Comparison of ENCODE assay signal across 9 cellular contexts in the genomic region with DNA sequence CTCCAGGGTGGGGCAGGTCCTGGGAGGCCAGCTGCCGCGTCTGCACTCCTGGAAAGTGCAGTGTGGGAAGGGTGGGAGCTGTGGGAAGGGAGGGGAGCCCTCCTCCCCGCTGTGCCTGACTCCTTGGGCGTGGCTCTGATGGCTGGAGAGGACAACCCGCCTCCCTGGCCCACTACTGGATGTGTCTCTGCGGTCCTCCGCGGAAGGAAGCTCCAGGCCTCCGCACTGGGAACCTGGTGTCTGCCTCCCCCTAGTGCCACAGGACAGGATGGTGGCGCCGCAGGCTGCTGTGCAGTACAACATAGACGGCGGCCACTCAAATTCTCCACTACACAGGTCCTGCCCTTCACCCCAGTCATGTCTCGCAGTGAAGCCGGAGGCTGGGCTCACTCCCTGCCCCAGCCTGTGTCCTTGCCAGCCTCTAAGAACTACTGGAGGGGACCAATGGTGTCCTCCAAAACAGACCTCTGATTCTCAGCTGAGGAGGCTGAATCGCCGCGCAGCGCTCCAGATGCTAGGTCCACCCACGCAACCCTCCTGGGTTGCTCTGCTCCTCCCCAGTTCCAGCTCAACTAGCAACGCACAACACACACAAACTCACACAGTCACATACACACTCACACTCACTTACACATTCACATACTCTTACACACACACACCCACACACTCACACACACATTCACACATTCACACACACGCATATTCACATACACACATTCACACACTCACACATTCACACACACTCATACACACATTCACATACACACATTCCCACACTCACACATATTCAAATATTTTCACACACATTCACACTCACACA. TPM values are rescaled to one million over a fixed set of nuclear protein-coding genes. Genes with fewer than 3 reads are reported as not detected.
DNase-seq lines count a peak whose midpoint lies in the region; ATAC-seq, FAIRE-seq and TF ChIP-seq lines count a peak whose summit lies in the region.
"Had no signal": no experiment of that assay in that cellular context is flagged by ENCODE, and none has a peak within 500 bp of the region (broad histone marks: within the 10 kb centered on the region; RNA-seq: fewer than 3 reads in every experiment).

No MANE protein-coding gene starts in this region.

- H3K27ac ChIP-seq in cardiac muscle cell = no peak overlapping the region
- H3K27ac ChIP-seq: parathyroid adenoma had no signal

- TF ChIP-seq CTCF in D721Med (IDR thresholded peaks at IDR 0.05; ENCODE audit: insufficient read depth, missing control alignments) (peak; percentile 92), cardiac muscle cell (IDR thresholded peaks at IDR 0.05; ENCODE audit: low read depth, low read length) (peak; percentile 46), progenitor cell of endocrine pancreas (IDR thresholded peaks at IDR 0.05; ENCODE audit: unreplicated experiment) (peak; percentile 69)

- H3K27me3 ChIP-seq in cardiac muscle cell = no peaks in the 10 kb centered on the region

- peak overlapping the region; percentile 1 for H3K4me3 Mint-ChIP-seq in activated naive CD4-positive, alpha-beta T cell treated with anti-CD3 and anti-CD28 coated beads, Interleukin-2, amount 50 U/mL, for 24 hours
- no peak overlapping the region for H3K4me3 Mint-ChIP-seq in progenitor cell of endocrine pancreas (ENCODE audit: low read depth)

- no peaks in the 10 kb centered on the region for H3K9me3 ChIP-seq in cardiac muscle cell (ENCODE audit: low read depth)

- DNase-seq in D721Med (ENCODE audit: insufficient read length, low spot score) = peak; percentile 73
- DNase-seq in NOMO-1 treated with DMSO at 0.1 percent for 48 hours (lab: John Stamatoyannopoulos, UW; ENCODE audit: unreplicated experiment) = peak; percentile 52
- peak; percentile 49 to 86 for DNase-seq in cardiac muscle cell (ENCODE audit: low read depth in 1 of 2, low spot score in 1 of 2)
- no peak for DNase-seq in progenitor cell of endocrine pancreas (ENCODE audit: low spot score, unreplicated experiment)
- no peak for DNase-seq in NK-92 (lab: John Stamatoyannopoulos, UW; ENCODE audit: unreplicated experiment)

- peaks cover 18% of the 10 kb centered on the region for H3K4me1 Mint-ChIP-seq in activated naive CD4-positive, alpha-beta T cell treated with anti-CD3 and anti-CD28 coated beads, Interleukin-2, amount 50 U/mL, for 24 hours
- peaks cover 26% of the 10 kb centered on the region for H3K4me1 Mint-ChIP-seq in progenitor cell of endocrine pancreas (ENCODE audit: low read depth)

- no peaks in the 10 kb centered on the region for H3K9me3 Mint-ChIP-seq in activated naive CD4-positive, alpha-beta T cell treated with anti-CD3 and anti-CD28 coated beads, Interleukin-2, amount 50 U/mL, for 24 hours
- H3K9me3 Mint-ChIP-seq in progenitor cell of endocrine pancreas (ENCODE audit: low read depth) = no peaks in the 10 kb centered on the region

- no peaks in the 10 kb centered on the region for H3K27me3 Mint-ChIP-seq in activated naive CD4-positive, alpha-beta T cell treated with anti-CD3 and anti-CD28 coated beads, Interleukin-2, amount 50 U/mL, for 24 hours
- H3K27me3 Mint-ChIP-seq in progenitor cell of endocrine pancreas = peaks cover 56% of the 10 kb centered on the region

- ATAC-seq in HG03097 (IDR thresholded peaks at IDR 0.05; ENCODE audit: low FRiP score, unreplicated experiment) = peak; percentile 62
- no peak for ATAC-seq in HG02970 (IDR thresholded peaks at IDR 0.05; ENCODE audit: low FRiP score, unreplicated experiment)

- no peaks in the 10 kb centered on the region for H3K36me3 ChIP-seq in cardiac muscle cell

- no peaks in the 10 kb centered on the region for H3K36me3 Mint-ChIP-seq in activated naive CD4-positive, alpha-beta T cell treated with anti-CD3 and anti-CD28 coated beads, Interleukin-2, amount 50 U/mL, for 24 hours
- no peaks in the 10 kb centered on the region for H3K36me3 Mint-ChIP-seq in progenitor cell of endocrine pancreas (ENCODE audit: insufficient read depth)

- H3K4me1 ChIP-seq in cardiac muscle cell (ENCODE audit: low read depth) = peaks cover 2% of the 10 kb centered on the region
- H3K4me1 ChIP-seq: parathyroid adenoma had no signal

- no peak overlapping the region for H3K27ac Mint-ChIP-seq in activated naive CD4-positive, alpha-beta T cell treated with anti-CD3 and anti-CD28 coated beads, Interleukin-2, amount 50 U/mL, for 24 hours
- H3K27ac Mint-ChIP-seq in progenitor cell of endocrine pancreas = no peak overlapping the region

- no peak overlapping the region for H3K4me3 ChIP-seq in cardiac muscle cell

- no peak for FAIRE-seq in D721Med (lab: Jason Lieb, UNC)

RNA-seq across cellular contexts. Expression of a gene that starts 12.4 kb away (rescaled TPM):
- total RNA-seq in cardiac muscle cell = 0.11 and 1.8 TPM in 2 replicates
- 0.99 TPM in 1 of 2 replicates, not detected in the other for polyA plus RNA-seq in cardiac muscle cell
- total RNA-seq in progenitor cell of endocrine pancreas = 2.1 and 2.7 TPM in 2 replicates

RNA-seq across cellular contexts. Expression of a gene that starts 15.1 kb away (rescaled TPM):
- total RNA-seq in cardiac muscle cell (0.07 and 2.4 TPM in 2 replicates), progenitor cell of endocrine pancreas (7.4 and 7.7 TPM in 2 replicates)
- polyA plus RNA-seq in cardiac muscle cell = 2.3 and 4.4 TPM in 2 replicates

Comparison
In these comparisons a context has a peak if more than half of its experiments do, and no peak if none do; other contexts are left out.
1. DNase-seq: peak in D721Med (single experiment), NOMO-1 treated with DMSO at 0.1 percent for 48 hours (single experiment) and cardiac muscle cell (2 of 2); none in progenitor cell of endocrine pancreas (single experiment) and NK-92 (single experiment).
2. Peak in every context shown above with its lines, with median percentiles within 50 percentile points of each other: CTCF ChIP-seq.